18 cellular contexts compared by ENCODE assay signal in the genomic region with DNA sequence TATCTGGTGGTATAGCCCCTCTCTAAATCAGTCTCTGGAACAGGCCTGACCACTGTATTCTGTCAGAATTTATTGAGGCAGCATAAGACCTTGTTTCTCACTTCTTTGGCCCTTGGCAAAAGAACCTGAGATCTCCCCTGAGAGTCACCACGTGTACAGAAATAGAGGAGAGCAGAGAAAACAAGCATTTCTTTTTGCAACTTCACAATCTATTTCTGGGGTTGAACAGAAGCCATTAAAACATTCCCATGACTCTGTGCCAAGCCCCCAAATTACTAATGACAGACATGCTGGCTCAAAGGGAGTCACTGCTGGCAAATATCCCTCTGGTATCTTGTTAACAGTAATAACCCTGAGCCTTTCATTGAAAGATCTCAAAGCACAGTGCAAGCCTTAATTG.
DNase-seq lines count a peak whose midpoint lies in the region; TF ChIP-seq lines count a peak whose summit lies in the region.
"Had no signal": no experiment of that assay in that cellular context is flagged by ENCODE, and none has a peak within 500 bp of the region (broad histone marks: within the 10 kb centered on the region; RNA-seq: fewer than 3 reads in every experiment).

No MANE protein-coding gene starts in this region.

- H3K4me3 ChIP-seq in AG10803 (ENCODE audit: low read length) (no peak overlapping the region), esophagus muscularis mucosa (no peak overlapping the region), parathyroid adenoma (ENCODE audit: low read depth, low read length) (no peak overlapping the region), transverse colon (no peak overlapping the region)
- H3K4me3 ChIP-seq: lower lobe of right lung, PC-9 had no signal

- H3K9me3 ChIP-seq in esophagus muscularis mucosa (peaks cover 0 to 7% (median 5%) of the 10 kb centered on the region in 4 donors), parathyroid adenoma (ENCODE audit: control insufficient read depth, low read length) (no peaks in the 10 kb centered on the region), transverse colon (no peaks in the 10 kb centered on the region)

- no peaks in the 10 kb centered on the region for H3K27me3 ChIP-seq in esophagus muscularis mucosa
- H3K27me3 ChIP-seq in parathyroid adenoma (ENCODE audit: control insufficient read depth, insufficient read depth, low read length), result no peaks in the 10 kb centered on the region
- no peaks in the 10 kb centered on the region for H3K27me3 ChIP-seq in transverse colon

- TF ChIP-seq POLR2A in esophagus muscularis mucosa (IDR thresholded peaks at IDR 0.05; ENCODE audit: low read depth) (no peak), transverse colon (IDR thresholded peaks at IDR 0.05) (no peak)

- no peak overlapping the region for H3K9ac ChIP-seq in parathyroid adenoma

- TF ChIP-seq CTCF in AG10803 (conservative IDR thresholded peaks at IDR 0.05; ENCODE audit: low read length), result no peak
- TF ChIP-seq CTCF in esophagus muscularis mucosa (IDR thresholded peaks at IDR 0.05), result no peak
- TF ChIP-seq CTCF in parathyroid adenoma (IDR thresholded peaks at IDR 0.05), result no peak
- no peak for TF ChIP-seq CTCF in transverse colon (IDR thresholded peaks at IDR 0.05)

- no peaks in the 10 kb centered on the region for H3K36me3 ChIP-seq in esophagus muscularis mucosa
- no peaks in the 10 kb centered on the region for H3K36me3 ChIP-seq in parathyroid adenoma (ENCODE audit: control insufficient read depth, insufficient read depth, low read length)
- no peaks in the 10 kb centered on the region for H3K36me3 ChIP-seq in transverse colon
- H3K36me3 ChIP-seq: lower lobe of right lung had no signal

- no peak for TF ChIP-seq EP300 in esophagus muscularis mucosa (IDR thresholded peaks at IDR 0.05)
- TF ChIP-seq EP300 in transverse colon (IDR thresholded peaks at IDR 0.05; ENCODE audit: low read depth), result no peak

- H2AFZ ChIP-seq in parathyroid adenoma, result peak overlapping the region; percentile 36
- H2AFZ ChIP-seq: PC-9 had no signal

- H3K27ac ChIP-seq in esophagus muscularis mucosa (replicated peaks in 1 of 4) (peak overlapping the region in 2 of 4 donors; percentile 0 to 34), parathyroid adenoma (no peak overlapping the region), transverse colon (no peak overlapping the region)
- H3K27ac ChIP-seq: lower lobe of right lung, PC-9 had no signal

- DNase-seq in AG10803 (ENCODE audit: low read depth) (peak; percentile 38), NCI-H446 (lab: John Stamatoyannopoulos, UW) (peak; percentile 53 to 77), esophagus muscularis mucosa (ENCODE audit: extremely low spot score) (peak; percentile 64), NCI-H748 treated with DMSO at 0.1 percent for 48 hours (lab: John Stamatoyannopoulos, UW) (no peak), transverse colon (no peak), OCI-M1 (lab: John Stamatoyannopoulos, UW) (no peak), SHP77 treated with DMSO at 0.1 percent for 48 hours (lab: John Stamatoyannopoulos, UW) (no peak)
- DNase-seq: activated CD8-positive, alpha-beta memory T cell treated with anti-CD3 and anti-CD28 coated beads, Interleukin-2, amount 10 ng/mL, durations not matched to agents 7 days and 5 days; amygdala; CD4-positive, alpha-beta memory T cell; lower lobe of right lung; naive thymus-derived CD4-positive, alpha-beta T cell; NCI-H1694 treated with DMSO at 0.1 percent for 48 hours; NCI-H524; PC-9; stimulated activated naive CD8-positive, alpha-beta T cell treated with anti-CD3 and anti-CD28 coated beads, Interleukin-15, amount 100 ng/mL, for 72 hours; T1000 had no signal

- H3K4me2 ChIP-seq in parathyroid adenoma (ENCODE audit: low read length), result no peak overlapping the region
- H3K4me2 ChIP-seq: PC-9 had no signal

- intact Hi-C loops in esophagus muscularis mucosa (cut with DNase I) (no loop called here), transverse colon (cut with DNase I; ENCODE audit: low total_unique reads) (no loop called here)

- peaks cover 0 to 21% (median 18%) of the 10 kb centered on the region in 4 donors for H3K4me1 ChIP-seq in esophagus muscularis mucosa
- H3K4me1 ChIP-seq in parathyroid adenoma, result no peaks in the 10 kb centered on the region
- H3K4me1 ChIP-seq in transverse colon, result no peaks in the 10 kb centered on the region
- H3K4me1 ChIP-seq: lower lobe of right lung had no signal

- 17% methylated on average over 1 of the region's 1 CpG for WGBS in esophagus muscularis mucosa
- 68% methylated on average over 1 of the region's 1 CpG; no CpG with 5 or more reads in 1 of the 2 donors for WGBS in transverse colon (ENCODE audit: low coverage in 1 of 2), 2 donors

- in situ Hi-C loops in transverse colon (cut with MboI; ENCODE audit: low pct_ligation_motif_present in 1 of 4, low pct_unique_long_range_greater_than_20kb in 1 of 4, low sequenced_read_pairs in 3 of 4), result no loop called here

- no peaks in the 10 kb centered on the region for H3K79me2 ChIP-seq in parathyroid adenoma

Comparison
In these comparisons a context has a peak if more than half of its experiments do, and no peak if none do; other contexts are left out.
1. DNase-seq: peak in AG10803 (single experiment), NCI-H446 (2 of 2) and esophagus muscularis mucosa (single experiment); none in NCI-H748 treated with DMSO at 0.1 percent for 48 hours (single experiment), transverse colon (single experiment), OCI-M1 (single experiment) and SHP77 treated with DMSO at 0.1 percent for 48 hours (single experiment).